8 cellular contexts compared by ENCODE assay signal in the genomic region with DNA sequence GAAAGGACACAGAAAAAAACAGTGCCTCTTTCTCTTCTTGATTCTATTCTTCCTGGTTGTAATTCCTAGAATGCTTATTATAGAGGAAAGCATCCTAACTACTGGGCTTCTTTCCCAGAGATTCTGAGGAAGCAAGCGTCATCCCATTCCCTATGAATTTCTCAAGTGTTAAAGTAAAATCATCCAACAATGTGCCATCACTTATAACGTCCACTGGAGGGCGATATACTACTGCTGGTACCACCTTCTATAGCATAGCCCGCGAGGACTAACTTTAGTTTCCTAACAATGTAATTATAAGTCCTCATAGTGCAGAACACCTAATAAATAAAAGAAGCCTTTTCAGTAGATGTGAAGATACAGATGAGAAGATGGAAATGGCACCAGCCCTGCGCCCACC. TPM values are rescaled to one million over a fixed set of nuclear protein-coding genes. Genes with fewer than 3 reads are reported as not detected.
DNase-seq lines count a peak whose midpoint lies in the region; FAIRE-seq and TF ChIP-seq lines count a peak whose summit lies in the region.

No MANE protein-coding gene starts in this region.

- DNase-seq in CMK (ENCODE audit: low read depth) (peak; percentile 4), GM19239 (ENCODE audit: insufficient read length, low spot score) (peak; percentile 2), NCI-H446 treated with DMSO at 0.1 percent for 48 hours (lab: John Stamatoyannopoulos, UW) (peak; percentile 0), dorsolateral prefrontal cortex (no peak), osteoblast (ENCODE audit: insufficient read length, low spot score, missing footprints) (peak; percentile 78), tibial nerve (ENCODE audit: low spot score in 2 of 2) (no peak), C1 segment of cervical spinal cord (lab: John Stamatoyannopoulos, UW) (no peak)
- no peak for DNase-seq in stimulated activated CD8-positive, alpha-beta memory T cell treated with anti-CD3 and anti-CD28 coated beads, Interleukin-4, amount 100 ng/mL, for 48 hours

- no peaks in the 10 kb centered on the region for H3K9me3 ChIP-seq in osteoblast (ENCODE audit: low read depth, low read length)
- H3K9me3 ChIP-seq in tibial nerve: no peaks in the 10 kb centered on the region

- intact Hi-C loops in dorsolateral prefrontal cortex (cut with DNase I): loop anchor here (10.0 kb wide), 2 partner anchors 190 to 250 kb away; no protein-coding TSS in a partner anchor

- no peak overlapping the region for H2AFZ ChIP-seq in osteoblast (ENCODE audit: low read length)

- FAIRE-seq in GM19239 (lab: Jason Lieb, UNC): peak; percentile 74

- peaks cover 0 to 91% (median 32%) of the 10 kb centered on the region in 45 donors for H3K27me3 ChIP-seq in dorsolateral prefrontal cortex
- H3K27me3 ChIP-seq in osteoblast (ENCODE audit: insufficient read depth, low read length): peaks cover 47% of the 10 kb centered on the region
- H3K27me3 ChIP-seq in tibial nerve: peaks cover 0 to 61% of the 10 kb centered on the region in 2 donors

- TF ChIP-seq POLR2A in tibial nerve (IDR thresholded peaks at IDR 0.05): no peak

- H3K4me2 ChIP-seq in osteoblast (ENCODE audit: insufficient read depth, low read length): no peak overlapping the region

- no peak overlapping the region for H3K27ac ChIP-seq in dorsolateral prefrontal cortex
- no peak overlapping the region for H3K27ac ChIP-seq in osteoblast (ENCODE audit: low read depth, low read length)
- H3K27ac ChIP-seq in tibial nerve: no peak overlapping the region

- TF ChIP-seq CTCF in dorsolateral prefrontal cortex (IDR thresholded peaks at IDR 0.05 in 54 of 56, conservative IDR thresholded peaks at IDR 0.05 in 2 of 56; ENCODE audit: low read depth in 1 of 56, partially characterized antibody in 56 of 56) (peak in 53 of 56 donors; percentile 25 to 68 (median 53)), osteoblast (IDR thresholded peaks at IDR 0.05; ENCODE audit: extremely low read depth, low read depth, low read length) (peak; percentile 73), tibial nerve (IDR thresholded peaks at IDR 0.05) (peak in 2 of 5 experiments; percentile 23 to 34)

- no peaks in the 10 kb centered on the region for H3K79me2 ChIP-seq in osteoblast (ENCODE audit: insufficient read depth, low read length)

- H3K4me1 ChIP-seq in osteoblast (ENCODE audit: insufficient read depth, low read length) (peaks cover 2% of the 10 kb centered on the region), tibial nerve (peaks cover 0 to 5% (median 0%) of the 10 kb centered on the region in 4 donors)

- peaks cover 2% of the 10 kb centered on the region for H4K20me1 ChIP-seq in osteoblast (ENCODE audit: insufficient read depth, low read length)

- H3K36me3 ChIP-seq in osteoblast (ENCODE audit: insufficient read depth, low read length) (no peaks in the 10 kb centered on the region), tibial nerve (no peaks in the 10 kb centered on the region)

- WGBS in tibial nerve, 2 donors: 9% methylated on average over 6 of the region's 6 CpGs

- TF ChIP-seq EP300 in tibial nerve (IDR thresholded peaks at IDR 0.05): no peak

- H3K4me3 ChIP-seq in dorsolateral prefrontal cortex (no peak overlapping the region), osteoblast (ENCODE audit: insufficient read depth, low read length) (no peak overlapping the region), tibial nerve (no peak overlapping the region)

RNA-seq across cellular contexts. Expression of a gene that starts 4.4 kb away (rescaled TPM):
- total RNA-seq in dorsolateral prefrontal cortex (1 to 10 TPM in 45 of 120 experiments, under 1 TPM in 66, not detected in 9; 0.29 to 2.3 (median 0.91) TPM), osteoblast (not detected in 2 replicates), tibial nerve (not detected)

Comparison
In these comparisons a context has a peak if more than half of its experiments do, and no peak if none do; other contexts are left out.
1. DNase-seq: peak in CMK (single experiment), GM19239 (single experiment), NCI-H446 treated with DMSO at 0.1 percent for 48 hours (single experiment) and osteoblast (single experiment); none in dorsolateral prefrontal cortex (0 of 10), tibial nerve (0 of 2), stimulated activated CD8-positive, alpha-beta memory T cell treated with anti-CD3 and anti-CD28 coated beads, Interleukin-4, amount 100 ng/mL, for 48 hours (single experiment) and C1 segment of cervical spinal cord (0 of 14).